ENCODE assay signal across 35 cellular contexts in the genomic region with DNA sequence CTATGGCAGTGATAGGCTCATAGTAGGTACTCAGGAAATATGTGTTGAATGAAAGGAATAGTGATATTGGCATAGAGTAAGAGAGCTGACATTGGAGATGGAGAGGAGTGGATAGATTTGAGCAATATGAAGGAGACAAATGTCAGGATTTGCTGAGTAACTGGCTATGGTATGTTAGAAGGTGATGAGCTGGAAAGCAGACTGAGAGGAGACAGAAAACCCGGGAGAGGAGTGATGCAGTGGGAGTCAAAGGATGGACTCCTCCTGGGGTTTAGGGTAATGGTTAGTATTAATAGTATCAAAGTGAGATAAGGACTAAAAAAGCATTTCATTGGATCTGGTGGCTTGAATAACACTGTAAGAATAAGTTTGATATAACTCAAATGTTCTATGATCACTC.
"Had no signal": no experiment of that assay in that cellular context is flagged by ENCODE, and none has a peak within 500 bp of the region (broad histone marks: within the 10 kb centered on the region; RNA-seq: fewer than 3 reads in every experiment).

No MANE protein-coding gene starts in this region.

- H3K27ac Mint-ChIP-seq: activated naive CD4-positive, alpha-beta T cell treated with anti-CD3 and anti-CD28 coated beads, Interleukin-2, amount 10 ng/mL, durations not matched to agents 7 days and 5 days; activated naive CD8-positive, alpha-beta T cell treated with anti-CD3 and anti-CD28 coated beads, Interleukin-2, amount 10 ng/mL, durations not matched to agents 7 days and 5 days; activated T-helper 1 cell treated with anti-CD3 and anti-CD28 coated beads, Interleukin-12 subunit alpha, Interleukin-12 subunit beta, Interleukin-2, Interleukin-4 antibody, amounts not matched to agents 30 ng/mL and 10 ng/mL and 1 ng/mL, durations not matched to agents 14 hours and 24 hours and 36 hours; dendritic cell treated with granulocyte-macrophage colony-stimulating factor and Interleukin-4, amounts not matched to agents 40 ng/mL and 50 ng/mL, for 4 days; endodermal cell; nephron; progenitor cell of endocrine pancreas; stimulated activated memory B cell treated with anti-CD40 and anti-IgM and Interleukin-4, amounts not matched to agents 10 μg/mL and 1 μg/mL and 100 μg/mL, for 72 hours; stimulated activated naive CD8-positive, alpha-beta T cell treated with anti-CD3 and anti-CD28 coated beads, Interleukin-15, amount 100 ng/mL, for 72 hours; T-helper 1 cell treated with Interleukin-12 subunit alpha and Interleukin-12 subunit beta and Interleukin-4 antibody, amounts not matched to agents 30 μg/mL and 1 μg/mL, for 36 hours had no signal

- H3K9me3 Mint-ChIP-seq: activated naive CD4-positive, alpha-beta T cell treated with anti-CD3 and anti-CD28 coated beads, Interleukin-2, amount 10 ng/mL, durations not matched to agents 7 days and 5 days; activated naive CD8-positive, alpha-beta T cell treated with anti-CD3 and anti-CD28 coated beads, Interleukin-2, amount 10 ng/mL, durations not matched to agents 7 days and 5 days; activated T-helper 1 cell treated with anti-CD3 and anti-CD28 coated beads, Interleukin-12 subunit alpha, Interleukin-12 subunit beta, Interleukin-2, Interleukin-4 antibody, amounts not matched to agents 30 ng/mL and 10 ng/mL and 1 ng/mL, durations not matched to agents 14 hours and 24 hours and 36 hours; dendritic cell treated with granulocyte-macrophage colony-stimulating factor and Interleukin-4, amounts not matched to agents 40 ng/mL and 50 ng/mL, for 4 days; endodermal cell; nephron; stimulated activated memory B cell treated with anti-CD40 and anti-IgM and Interleukin-4, amounts not matched to agents 10 μg/mL and 1 μg/mL and 100 μg/mL, for 72 hours; stimulated activated naive CD8-positive, alpha-beta T cell treated with anti-CD3 and anti-CD28 coated beads, Interleukin-15, amount 100 ng/mL, for 72 hours; T-helper 1 cell treated with Interleukin-12 subunit alpha and Interleukin-12 subunit beta and Interleukin-4 antibody, amounts not matched to agents 30 μg/mL and 1 μg/mL, for 36 hours had no signal

- H3K27me3 ChIP-seq: esophagus squamous epithelium, ovary, right lobe of liver, upper lobe of left lung had no signal

- H3K4me1 Mint-ChIP-seq: activated naive CD4-positive, alpha-beta T cell treated with anti-CD3 and anti-CD28 coated beads, Interleukin-2, amount 10 ng/mL, durations not matched to agents 7 days and 5 days; activated naive CD8-positive, alpha-beta T cell treated with anti-CD3 and anti-CD28 coated beads, Interleukin-2, amount 10 ng/mL, durations not matched to agents 7 days and 5 days; central memory CD8-positive, alpha-beta T cell; stimulated activated memory B cell treated with anti-CD40 and anti-IgM and Interleukin-4, amounts not matched to agents 10 μg/mL and 1 μg/mL and 100 μg/mL, for 72 hours; stimulated activated naive CD8-positive, alpha-beta T cell treated with anti-CD3 and anti-CD28 coated beads, Interleukin-15, amount 100 ng/mL, for 72 hours had no signal

- FAIRE-seq: bronchial epithelial cell, frontal cortex, TTC549 had no signal

- ATAC-seq: activated CD4-positive, CD25-positive, alpha-beta regulatory T cell treated with anti-CD3 and anti-CD28 coated beads, Interleukin-2, amount 50 U/mL, for 24 hours; left ventricle myocardium superior; right lobe of liver; stimulated activated memory B cell treated with anti-CD40 and anti-IgM and Interleukin-4, amounts not matched to agents 10 μg/mL and 1 μg/mL and 100 μg/mL, for 72 hours; stimulated activated naive CD8-positive, alpha-beta T cell treated with anti-CD3 and anti-CD28 coated beads, Interleukin-15, amount 100 ng/mL, for 72 hours had no signal

- H3K9me3 ChIP-seq: esophagus squamous epithelium, ovary, right lobe of liver, upper lobe of left lung had no signal

- H3K4me3 ChIP-seq: esophagus squamous epithelium, ovary, right lobe of liver, skin epidermis, upper lobe of left lung had no signal

- H3K27ac ChIP-seq: esophagus squamous epithelium, ovary, right lobe of liver, skin epidermis, upper lobe of left lung, WERI-Rb-1 had no signal

- DNase-seq: activated CD4-positive, alpha-beta T cell treated with anti-CD3 and anti-CD28 coated beads for 48 hours; activated CD4-positive, alpha-beta T cell treated with anti-CD3 and anti-CD28 coated beads, Interleukin-2, amount 50 U/mL, for 48 hours; activated CD8-positive, alpha-beta memory T cell treated with anti-CD3 and anti-CD28 coated beads for 24 hours; activated effector memory CD4-positive, alpha-beta T cell treated with anti-CD3 and anti-CD28 coated beads, Interleukin-2, amount 50 U/mL, for 16 hours; activated naive CD4-positive, alpha-beta T cell treated with anti-CD3 and anti-CD28 coated beads, Interleukin-2, amount 10 ng/mL, durations not matched to agents 7 days and 5 days; activated naive CD8-positive, alpha-beta T cell treated with anti-CD3 and anti-CD28 coated beads, Interleukin-2, amount 10 ng/mL, durations not matched to agents 7 days and 5 days; activated T-cell treated with anti-CD3 and anti-CD28 coated beads, Interleukin-2, amount 50 U/mL, for 1 hour; amygdala; endodermal cell; esophagus squamous epithelium; left cardiac atrium; left ventricle myocardium superior; mammary epithelial cell; ovary; right lobe of liver; stimulated activated CD4-positive, alpha-beta T cell treated with anti-CD3 and anti-CD28 coated beads, Interleukin-12 subunit alpha, Interleukin-12 subunit beta, amount 100 ng/mL, for 4 hours; stimulated activated CD4-positive, alpha-beta T cell treated with anti-CD3 and anti-CD28 coated beads, Interleukin-4, amount 100 ng/mL, for 4 hours; stimulated activated CD8-positive, alpha-beta memory T cell treated with anti-CD3 and anti-CD28 coated beads, Interleukin-4, amount 100 ng/mL, for 48 hours; stimulated activated naive CD8-positive, alpha-beta T cell treated with anti-CD3 and anti-CD28 coated beads, Interleukin-15, amount 100 ng/mL, for 72 hours; substantia nigra; T-helper 9 cell; upper lobe of left lung; WERI-Rb-1 had no signal

- H3K36me3 ChIP-seq: esophagus squamous epithelium, ovary, right lobe of liver, upper lobe of left lung, WERI-Rb-1 had no signal

- H3K27me3 Mint-ChIP-seq: activated naive CD4-positive, alpha-beta T cell treated with anti-CD3 and anti-CD28 coated beads, Interleukin-2, amount 10 ng/mL, durations not matched to agents 7 days and 5 days; activated naive CD8-positive, alpha-beta T cell treated with anti-CD3 and anti-CD28 coated beads, Interleukin-2, amount 10 ng/mL, durations not matched to agents 7 days and 5 days; central memory CD8-positive, alpha-beta T cell; dendritic cell treated with granulocyte-macrophage colony-stimulating factor and Interleukin-4, amounts not matched to agents 40 ng/mL and 50 ng/mL, for 4 days; stimulated activated memory B cell treated with anti-CD40 and anti-IgM and Interleukin-4, amounts not matched to agents 10 μg/mL and 1 μg/mL and 100 μg/mL, for 72 hours; stimulated activated naive CD8-positive, alpha-beta T cell treated with anti-CD3 and anti-CD28 coated beads, Interleukin-15, amount 100 ng/mL, for 72 hours had no signal

- H3K36me3 Mint-ChIP-seq: activated naive CD4-positive, alpha-beta T cell treated with anti-CD3 and anti-CD28 coated beads, Interleukin-2, amount 10 ng/mL, durations not matched to agents 7 days and 5 days; activated naive CD8-positive, alpha-beta T cell treated with anti-CD3 and anti-CD28 coated beads, Interleukin-2, amount 10 ng/mL, durations not matched to agents 7 days and 5 days; stimulated activated memory B cell treated with anti-CD40 and anti-IgM and Interleukin-4, amounts not matched to agents 10 μg/mL and 1 μg/mL and 100 μg/mL, for 72 hours had no signal

- H3K4me3 Mint-ChIP-seq: activated naive CD4-positive, alpha-beta T cell treated with anti-CD3 and anti-CD28 coated beads, Interleukin-2, amount 10 ng/mL, durations not matched to agents 7 days and 5 days; activated naive CD8-positive, alpha-beta T cell treated with anti-CD3 and anti-CD28 coated beads, Interleukin-2, amount 10 ng/mL, durations not matched to agents 7 days and 5 days; activated T-helper 1 cell treated with anti-CD3 and anti-CD28 coated beads, Interleukin-12 subunit alpha, Interleukin-12 subunit beta, Interleukin-2, Interleukin-4 antibody, amounts not matched to agents 30 ng/mL and 10 ng/mL and 1 ng/mL, durations not matched to agents 14 hours and 24 hours and 36 hours; central memory CD8-positive, alpha-beta T cell; dendritic cell treated with granulocyte-macrophage colony-stimulating factor and Interleukin-4, amounts not matched to agents 40 ng/mL and 50 ng/mL, for 4 days; endodermal cell; nephron; stimulated activated memory B cell treated with anti-CD40 and anti-IgM and Interleukin-4, amounts not matched to agents 10 μg/mL and 1 μg/mL and 100 μg/mL, for 72 hours; stimulated activated naive CD8-positive, alpha-beta T cell treated with anti-CD3 and anti-CD28 coated beads, Interleukin-15, amount 100 ng/mL, for 72 hours; T-helper 1 cell treated with Interleukin-12 subunit alpha and Interleukin-12 subunit beta and Interleukin-4 antibody, amounts not matched to agents 30 μg/mL and 1 μg/mL, for 36 hours had no signal
